In the genomic region with DNA sequence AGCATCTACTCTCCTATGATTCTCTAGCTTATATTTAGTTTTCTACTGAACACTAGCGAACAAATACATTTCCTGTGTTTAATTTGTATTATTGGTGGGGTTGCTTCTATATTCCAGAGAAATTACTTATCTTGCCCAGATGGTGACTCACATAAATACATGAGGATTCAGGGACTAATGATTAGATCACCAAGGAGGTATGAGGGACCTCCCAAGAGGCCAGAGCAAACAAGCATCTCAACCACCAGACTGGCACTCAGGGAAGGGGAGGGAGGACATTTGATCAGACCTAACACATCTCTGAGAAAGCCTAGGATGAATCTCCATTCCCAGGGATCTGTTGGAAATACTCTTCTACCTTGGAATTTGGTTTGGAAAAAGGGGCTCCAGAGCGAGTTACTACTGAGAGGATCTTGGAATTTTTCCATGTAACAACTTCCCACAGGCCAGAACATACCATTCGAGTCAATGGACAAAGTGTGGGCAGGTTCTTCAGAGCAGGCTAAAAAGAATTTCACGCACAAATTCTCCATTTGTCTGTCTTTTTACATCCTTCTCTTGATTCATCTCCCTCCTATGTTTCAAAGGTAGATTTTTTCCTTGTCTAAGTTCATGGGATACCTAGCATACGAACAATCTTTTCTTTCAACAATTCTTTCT, we compare ENCODE assay signal across 1 cellular context.
TF ChIP-seq lines count a peak whose summit lies in the region.

No MANE protein-coding gene starts in this region.

TF ChIP-seq in IMR-90, 13 proteins besides CTCF, POLR2A, EP300 and RAD21 (continued from another document):
- TF ChIP-seq, protein P1, sequence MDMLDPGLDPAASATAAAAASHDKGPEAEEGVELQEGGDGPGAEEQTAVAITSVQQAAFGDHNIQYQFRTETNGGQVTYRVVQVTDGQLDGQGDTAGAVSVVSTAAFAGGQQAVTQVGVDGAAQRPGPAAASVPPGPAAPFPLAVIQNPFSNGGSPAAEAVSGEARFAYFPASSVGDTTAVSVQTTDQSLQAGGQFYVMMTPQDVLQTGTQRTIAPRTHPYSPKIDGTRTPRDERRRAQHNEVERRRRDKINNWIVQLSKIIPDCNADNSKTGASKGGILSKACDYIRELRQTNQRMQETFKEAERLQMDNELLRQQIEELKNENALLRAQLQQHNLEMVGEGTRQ (IDR thresholded peaks at IDR 0.05; ENCODE audit: low read depth, low read length) = no peak
- TF ChIP-seq MAZ (IDR thresholded peaks at IDR 0.05; ENCODE audit: borderline replicate concordance, low read depth, low read length) = no peak
